Comparison of ENCODE assay signal across 20 cellular contexts in the genomic region with DNA sequence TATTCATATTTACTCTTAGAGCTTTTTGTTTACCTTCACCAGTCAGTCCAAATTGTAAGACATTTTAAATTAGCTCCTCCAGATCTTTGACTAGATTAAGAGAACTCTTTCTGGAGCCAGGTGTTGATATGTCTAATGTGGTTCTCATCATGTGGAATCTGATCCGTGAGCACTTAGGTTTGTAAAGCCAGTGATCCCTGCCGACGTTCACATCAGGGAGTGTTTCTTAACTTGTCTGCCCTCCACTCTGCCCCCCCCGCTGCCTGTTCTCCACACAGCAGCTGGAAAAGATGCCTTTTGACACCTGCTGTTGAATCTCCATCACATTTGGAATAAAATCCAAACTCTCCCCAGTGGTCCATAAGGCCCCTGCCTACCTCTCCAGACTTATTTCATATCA. TPM values are rescaled to one million over a fixed set of nuclear protein-coding genes. Genes with fewer than 3 reads are reported as not detected.
"Had no signal": no experiment of that assay in that cellular context is flagged by ENCODE, and none has a peak within 500 bp of the region (broad histone marks: within the 10 kb centered on the region; RNA-seq: fewer than 3 reads in every experiment).

No MANE protein-coding gene starts in this region.

- H3K4me1 Mint-ChIP-seq: neural crest cell had no signal

- H3K27ac Mint-ChIP-seq: activated CD4-positive, alpha-beta memory T cell treated with anti-CD3 and anti-CD28 coated beads for 36 hours; activated T-helper 2 cell treated with anti-CD3 and anti-CD28 coated beads, Interferon-gamma antibody, Interleukin-2, Interleukin-4, amounts not matched to agents 10 μg/mL and 5 μg/mL and 100 μg/mL, durations not matched to agents 14 hours and 24 hours and 36 hours; dendritic cell treated with granulocyte-macrophage colony-stimulating factor and Interleukin-4, amounts not matched to agents 40 ng/mL and 50 ng/mL, for 4 days; T-helper 2 cell treated with Interferon-gamma antibody and Interleukin-4, amounts not matched to agents 5 μg/mL and 100 μg/mL, for 36 hours had no signal

- H3K9me3 Mint-ChIP-seq: activated CD4-positive, alpha-beta memory T cell treated with anti-CD3 and anti-CD28 coated beads for 36 hours; dendritic cell treated with granulocyte-macrophage colony-stimulating factor and Interleukin-4, amounts not matched to agents 40 ng/mL and 50 ng/mL, for 4 days; neural crest cell; stimulated activated naive CD8-positive, alpha-beta T cell treated with anti-CD3 and anti-CD28 coated beads, Interleukin-15, amount 100 ng/mL, for 72 hours; T-helper 2 cell treated with Interferon-gamma antibody and Interleukin-4, amounts not matched to agents 5 μg/mL and 100 μg/mL, for 36 hours had no signal

- H3K27me3 Mint-ChIP-seq: activated CD4-positive, alpha-beta memory T cell treated with anti-CD3 and anti-CD28 coated beads for 36 hours; activated naive CD8-positive, alpha-beta T cell; brain; dendritic cell treated with granulocyte-macrophage colony-stimulating factor and Interleukin-4, amounts not matched to agents 40 ng/mL and 50 ng/mL, for 4 days; stimulated activated naive CD8-positive, alpha-beta T cell treated with anti-CD3 and anti-CD28 coated beads, Interleukin-15, amount 100 ng/mL, for 72 hours had no signal

- ATAC-seq: stimulated activated naive CD8-positive, alpha-beta T cell treated with anti-CD3 and anti-CD28 coated beads, Interleukin-15, amount 100 ng/mL, for 72 hours had no signal

- H3K36me3 Mint-ChIP-seq: activated naive CD8-positive, alpha-beta T cell had no signal

- DNase-seq: activated CD4-positive, alpha-beta memory T cell treated with anti-CD3 and anti-CD28 coated beads for 36 hours; activated CD4-positive, CD25-positive, alpha-beta regulatory T cell treated with anti-CD3 and anti-CD28 coated beads, Interleukin-2, amount 50 U/mL, for 72 hours; activated CD8-positive, alpha-beta memory T cell treated with anti-CD3 and anti-CD28 coated beads, Interleukin-2, amount 50 U/mL, for 4 hours; amygdala; cerebellar nuclear complex; hypothalamus; kidney glomerular epithelial cell; ovary; stimulated activated CD4-positive, alpha-beta T cell treated with anti-CD3 and anti-CD28 coated beads, Interleukin-4, amount 100 ng/mL, for 4 hours; stimulated activated naive CD8-positive, alpha-beta T cell treated with anti-CD3 and anti-CD28 coated beads, Interleukin-15, amount 100 ng/mL, for 72 hours; testis had no signal

- H3K4me3 Mint-ChIP-seq: activated CD4-positive, alpha-beta memory T cell treated with anti-CD3 and anti-CD28 coated beads for 36 hours; activated naive CD8-positive, alpha-beta T cell; brain; dendritic cell treated with granulocyte-macrophage colony-stimulating factor and Interleukin-4, amounts not matched to agents 40 ng/mL and 50 ng/mL, for 4 days; neural crest cell; stimulated activated naive CD8-positive, alpha-beta T cell treated with anti-CD3 and anti-CD28 coated beads, Interleukin-15, amount 100 ng/mL, for 72 hours; T-helper 2 cell treated with Interferon-gamma antibody and Interleukin-4, amounts not matched to agents 5 μg/mL and 100 μg/mL, for 36 hours had no signal

RNA-seq across cellular contexts. Expression of a gene that starts 17.7 kb away (rescaled TPM):
- total RNA-seq: activated CD4-positive, alpha-beta memory T cell treated with anti-CD3 and anti-CD28 coated beads for 36 hours; activated T-helper 2 cell treated with anti-CD3 and anti-CD28 coated beads, Interferon-gamma antibody, Interleukin-2, Interleukin-4, amounts not matched to agents 10 μg/mL and 5 μg/mL and 100 μg/mL, durations not matched to agents 14 hours and 24 hours and 36 hours; epithelial cell of proximal tubule; lower leg skin; neural crest cell; ovary had no signal
- polyA plus RNA-seq: urinary bladder had no signal
